ENCODE assay signal across 1 cellular context in the genomic region with DNA sequence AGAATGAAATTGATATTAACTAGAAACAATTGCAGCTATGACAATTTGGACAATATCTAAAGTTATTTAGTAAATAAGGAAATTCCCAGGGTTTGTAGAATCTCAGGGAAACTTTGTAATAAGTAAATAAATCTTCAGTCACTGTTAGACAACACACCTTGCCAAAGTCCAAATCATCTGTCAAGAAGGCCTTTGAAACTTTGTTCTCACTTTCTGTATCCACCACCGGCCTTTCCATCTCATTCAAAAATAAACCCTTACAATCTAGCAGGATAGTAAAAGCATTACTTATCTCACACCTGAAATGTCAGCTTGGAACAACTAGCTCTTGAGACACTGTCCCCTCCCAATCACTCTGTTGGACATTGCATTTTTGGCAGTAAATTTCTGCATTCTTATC.
TF ChIP-seq lines count a peak whose summit lies in the region.

No MANE protein-coding gene starts in this region.

TF ChIP-seq in HepG2, 621 proteins besides CTCF, POLR2A, EP300 and RAD21:
- 0 out of 2 replicates have a peak, but pooled peaks have one; percentile 10 for TF ChIP-seq FOXA3 (CRISPR knock-in tag; IDR thresholded peaks at IDR 0.05)
- peak; percentile 35; the same call in 1 of the 2 replicates for TF ChIP-seq PAXIP1 (CRISPR knock-in tag; conservative IDR thresholded peaks at IDR 0.05)
- 0 out of 2 replicates have a peak, but pooled peaks have one; percentile 17 for TF ChIP-seq FOXP4 (CRISPR knock-in tag; IDR thresholded peaks at IDR 0.05)
- no peak for TF ChIP-seq MNT (IDR thresholded peaks at IDR 0.05)
- TF ChIP-seq HNF4A (CRISPR knock-in tag; IDR thresholded peaks at IDR 0.05), result peak; percentile 36; the same call in 1 of the 2 replicates
- 0 out of 2 replicates have a peak, but pooled peaks have one; percentile 16 for TF ChIP-seq ELF3 (CRISPR knock-in tag; IDR thresholded peaks at IDR 0.05)
- TF ChIP-seq AHDC1 (CRISPR knock-in tag; IDR thresholded peaks at IDR 0.05; ENCODE audit: borderline replicate concordance), result peak; percentile 60; the same call in 1 of the 2 replicates
- no peak for TF ChIP-seq SP5 (CRISPR knock-in tag; IDR thresholded peaks at IDR 0.05; ENCODE audit: borderline replicate concordance, low read depth)
- TF ChIP-seq ZNF616 (CRISPR knock-in tag; IDR thresholded peaks at IDR 0.05; ENCODE audit: low read depth), result no peak
- TF ChIP-seq TCF7 (IDR thresholded peaks at IDR 0.05; ENCODE audit: low read depth), result 0 out of 2 replicates have a peak, but pooled peaks have one; percentile 18
